ENCODE assay signal across 8 cellular contexts in genomic region chr3:127734754-127735473, GRCh38.
DNase-seq lines count a peak whose midpoint lies in the region; ATAC-seq and TF ChIP-seq lines count a peak whose summit lies in the region.

No MANE protein-coding gene starts in this region.

- TF ChIP-seq CTCF in GM06990 (IDR thresholded peaks at IDR 0.05; ENCODE audit: insufficient read depth, low read length, poor library complexity, severe bottlenecking) = no peak
- TF ChIP-seq CTCF in RWPE2 (IDR thresholded peaks at IDR 0.05; ENCODE audit: poor library complexity, severe bottlenecking) = no peak
- no peak for TF ChIP-seq CTCF in psoas muscle (IDR thresholded peaks at IDR 0.05)

- no peaks in the 10 kb centered on the region for H3K4me1 Mint-ChIP-seq in stimulated activated effector memory CD8-positive, alpha-beta T cell treated with anti-CD3 and anti-CD28 coated beads, Interleukin-12 subunit alpha, Interleukin-12 subunit beta, amount 100 ng/mL, for 72 hours

- H3K4me3 ChIP-seq in GM06990 (replicated peaks; ENCODE audit: low read depth, low read length) (peak overlapping the region; percentile 75), RWPE2 (ENCODE audit: severe bottlenecking) (no peak overlapping the region), psoas muscle (peak overlapping the region; percentile 1)

- intact Hi-C loops in psoas muscle (cut with DNase I) = no loop called here

- H3K27ac ChIP-seq in RWPE2 (ENCODE audit: poor library complexity, severe bottlenecking) (peak overlapping the region; percentile 82), psoas muscle (peak overlapping the region; percentile 56)

- H3K9me3 ChIP-seq in RWPE2 (ENCODE audit: severe bottlenecking) = no peaks in the 10 kb centered on the region
- H3K9me3 ChIP-seq in psoas muscle = no peaks in the 10 kb centered on the region

- H3K4me3 Mint-ChIP-seq in stimulated activated effector memory CD8-positive, alpha-beta T cell treated with anti-CD3 and anti-CD28 coated beads, Interleukin-12 subunit alpha, Interleukin-12 subunit beta, amount 100 ng/mL, for 72 hours = no peak overlapping the region

- DNase-seq in GM06990 (ENCODE audit: extremely low read depth, insufficient read length) (no peak), RWPE2 (ENCODE audit: low spot score) (peak; percentile 63), fibroblast of peridontal ligament (ENCODE audit: extremely low read depth) (peak; percentile 94), psoas muscle (peak in 1 of 2 donors; percentile 56), HUDEP-2 (lab: John Stamatoyannopoulos, UW; ENCODE audit: unreplicated experiment in 76 of 76) (no peak), NCI-H2227 (lab: John Stamatoyannopoulos, UW; ENCODE audit: unreplicated experiment) (no peak)
- no peak for DNase-seq in stimulated activated effector memory CD8-positive, alpha-beta T cell treated with anti-CD3 and anti-CD28 coated beads, Interleukin-12 subunit alpha, Interleukin-12 subunit beta, amount 100 ng/mL, for 72 hours (ENCODE audit: low spot score in 2 of 2)

- peak; percentile 92 for ATAC-seq in RWPE2 (ENCODE audit: low read depth)
- peak; percentile 36 to 53 (median 42) for ATAC-seq in psoas muscle
- no peak for ATAC-seq in stimulated activated effector memory CD8-positive, alpha-beta T cell treated with anti-CD3 and anti-CD28 coated beads, Interleukin-12 subunit alpha, Interleukin-12 subunit beta, amount 100 ng/mL, for 72 hours
- ATAC-seq in HG03196 (IDR thresholded peaks at IDR 0.05; ENCODE audit: unreplicated experiment) = no peak

- H3K36me3 ChIP-seq in GM06990 (ENCODE audit: control insufficient read depth, insufficient read depth, low read length) (peaks cover 5% of the 10 kb centered on the region; the same call in 1 of the 2 replicates), RWPE2 (ENCODE audit: low read depth) (no peaks in the 10 kb centered on the region), psoas muscle (ENCODE audit: insufficient read depth in 1 of 2, low read depth in 1 of 2) (peaks cover 0 to 3% of the 10 kb centered on the region in 2 donors)

- H3K9me3 Mint-ChIP-seq in stimulated activated effector memory CD8-positive, alpha-beta T cell treated with anti-CD3 and anti-CD28 coated beads, Interleukin-12 subunit alpha, Interleukin-12 subunit beta, amount 100 ng/mL, for 72 hours = no peaks in the 10 kb centered on the region

- H3K27me3 ChIP-seq in GM06990 (replicated peaks; ENCODE audit: control insufficient read depth, insufficient read depth, low read length) (no peaks in the 10 kb centered on the region), RWPE2 (ENCODE audit: insufficient read depth, poor library complexity, severe bottlenecking) (no peaks in the 10 kb centered on the region), psoas muscle (ENCODE audit: insufficient read depth in 3 of 3, low read length in 2 of 3) (no peaks in the 10 kb centered on the region)

- H3K4me1 ChIP-seq in RWPE2 (ENCODE audit: insufficient read depth, poor library complexity, severe bottlenecking) (peaks cover 33% of the 10 kb centered on the region), psoas muscle (peaks cover 53% of the 10 kb centered on the region)

- no peak overlapping the region for H3K27ac Mint-ChIP-seq in stimulated activated effector memory CD8-positive, alpha-beta T cell treated with anti-CD3 and anti-CD28 coated beads, Interleukin-12 subunit alpha, Interleukin-12 subunit beta, amount 100 ng/mL, for 72 hours

- WGBS in psoas muscle, 3 donors = 51 to 62% (median 54%) methylated on average over 8 of the region's 8 CpGs

- no peaks in the 10 kb centered on the region for H3K36me3 Mint-ChIP-seq in stimulated activated effector memory CD8-positive, alpha-beta T cell treated with anti-CD3 and anti-CD28 coated beads, Interleukin-12 subunit alpha, Interleukin-12 subunit beta, amount 100 ng/mL, for 72 hours

Comparison
In these comparisons a context has a peak if more than half of its experiments do, and no peak if none do; other contexts are left out.
1. DNase-seq: peak in RWPE2 (single experiment) and fibroblast of peridontal ligament (single experiment); none in GM06990 (single experiment), stimulated activated effector memory CD8-positive, alpha-beta T cell treated with anti-CD3 and anti-CD28 coated beads, Interleukin-12 subunit alpha, Interleukin-12 subunit beta, amount 100 ng/mL, for 72 hours (0 of 2), HUDEP-2 (0 of 76) and NCI-H2227 (single experiment).
2. ATAC-seq: peak in RWPE2 (single experiment) and psoas muscle (4 of 4); none in stimulated activated effector memory CD8-positive, alpha-beta T cell treated with anti-CD3 and anti-CD28 coated beads, Interleukin-12 subunit alpha, Interleukin-12 subunit beta, amount 100 ng/mL, for 72 hours (single experiment) and HG03196 (single experiment).